14 cellular contexts compared by ENCODE assay signal in genomic region chr13:97935071-97935470, GRCh38. TPM values are rescaled to one million over a fixed set of nuclear protein-coding genes. Genes with fewer than 3 reads are reported as not detected.
DNase-seq lines count a peak whose midpoint lies in the region; ATAC-seq and TF ChIP-seq lines count a peak whose summit lies in the region.
"Had no signal": no experiment of that assay in that cellular context is flagged by ENCODE, and none has a peak within 500 bp of the region (broad histone marks: within the 10 kb centered on the region; RNA-seq: fewer than 3 reads in every experiment).

No MANE protein-coding gene starts in this region.

- H3K9me3 ChIP-seq in osteoblast (ENCODE audit: low read depth, low read length) (no peaks in the 10 kb centered on the region), lower lobe of right lung (no peaks in the 10 kb centered on the region), prostate gland (no peaks in the 10 kb centered on the region)
- H3K9me3 ChIP-seq: BE2C had no signal

- 23% methylated on average over 2 of the region's 2 CpGs for WGBS in prostate gland

- H3K4me1 ChIP-seq in osteoblast (ENCODE audit: insufficient read depth, low read length): peaks cover 14% of the 10 kb centered on the region
- H3K4me1 ChIP-seq in lower lobe of right lung: no peaks in the 10 kb centered on the region
- H3K4me1 ChIP-seq in prostate gland (replicated peaks): no peaks in the 10 kb centered on the region
- H3K4me1 ChIP-seq: BE2C had no signal

- H3K4me2 ChIP-seq in osteoblast (ENCODE audit: insufficient read depth, low read length): no peak overlapping the region

- H3K27me3 ChIP-seq in osteoblast (ENCODE audit: insufficient read depth, low read length) (no peaks in the 10 kb centered on the region), lower lobe of right lung (ENCODE audit: low read depth) (no peaks in the 10 kb centered on the region), prostate gland (replicated peaks; ENCODE audit: insufficient read depth) (no peaks in the 10 kb centered on the region)
- H3K27me3 ChIP-seq: BE2C had no signal

- H3K27ac ChIP-seq in osteoblast (ENCODE audit: low read depth, low read length) (peak overlapping the region; percentile 5), lower lobe of right lung (no peak overlapping the region), prostate gland (no peak overlapping the region)
- H3K27ac ChIP-seq: C4-2B had no signal

- no peak overlapping the region for H3K4me3 ChIP-seq in fibroblast of the aortic adventitia (ENCODE audit: low read depth, low read length)
- no peak overlapping the region for H3K4me3 ChIP-seq in osteoblast (ENCODE audit: insufficient read depth, low read length)
- H3K4me3 ChIP-seq in lower lobe of right lung: no peak overlapping the region
- H3K4me3 ChIP-seq in prostate gland: no peak overlapping the region

- no peaks in the 10 kb centered on the region for H3K36me3 ChIP-seq in osteoblast (ENCODE audit: insufficient read depth, low read length)
- no peaks in the 10 kb centered on the region for H3K36me3 ChIP-seq in lower lobe of right lung
- no peaks in the 10 kb centered on the region for H3K36me3 ChIP-seq in prostate gland
- H3K36me3 ChIP-seq: BE2C had no signal

- H2AFZ ChIP-seq in osteoblast (ENCODE audit: low read length): no peak overlapping the region

- DNase-seq in amniotic epithelial cell (ENCODE audit: low read depth) (peak; percentile 70), fibroblast of the aortic adventitia (ENCODE audit: low read depth) (peak; percentile 79), osteoblast (ENCODE audit: insufficient read length, low spot score, missing footprints) (no peak), lower lobe of right lung (no peak), prostate gland (ENCODE audit: low spot score) (no peak)
- DNase-seq: BE2C; CD4-positive, alpha-beta memory T cell; DMS79; HCEC 1CT; HFFc6; IMR-90 had no signal

- ATAC-seq in HG02840 (IDR thresholded peaks at IDR 0.05; ENCODE audit: low FRiP score, unreplicated experiment) (no peak), GM19397 (IDR thresholded peaks at IDR 0.05; ENCODE audit: unreplicated experiment) (no peak), lower lobe of right lung (no peak)

- no peak for TF ChIP-seq POLR2A in prostate gland (IDR thresholded peaks at IDR 0.05)

- no peaks in the 10 kb centered on the region for H3K79me2 ChIP-seq in osteoblast (ENCODE audit: insufficient read depth, low read length)

- TF ChIP-seq CTCF in fibroblast of the aortic adventitia (IDR thresholded peaks at IDR 0.05; ENCODE audit: insufficient read depth, low read length): no peak
- TF ChIP-seq CTCF in osteoblast (IDR thresholded peaks at IDR 0.05; ENCODE audit: extremely low read depth, low read depth, low read length): no peak
- TF ChIP-seq CTCF in lower lobe of right lung (IDR thresholded peaks at IDR 0.05): no peak
- TF ChIP-seq CTCF in prostate gland (IDR thresholded peaks at IDR 0.05): no peak

- intact Hi-C loops in lower lobe of right lung (cut with DNase I) (no loop called here), prostate gland (cut with DNase I) (no loop called here)

- H4K20me1 ChIP-seq in osteoblast (ENCODE audit: insufficient read depth, low read length): no peaks in the 10 kb centered on the region

RNA-seq across cellular contexts. Expression of gene IPO5, which starts 18.4 kb away (rescaled TPM):
- total RNA-seq in fibroblast of the aortic adventitia (ENCODE audit: low replicate concordance): 212 and 286 TPM in 2 replicates
- total RNA-seq in osteoblast: 316 and 317 TPM in 2 replicates
- total RNA-seq in lower lobe of right lung: 83.6 TPM
- total RNA-seq in prostate gland: 100 to 1,000 TPM in 1 of 2 donors, 10 to 100 TPM in 1; 59.4 to 117 TPM

Comparison
In these comparisons a context has a peak if more than half of its experiments do, and no peak if none do; other contexts are left out.
1. DNase-seq: peak in amniotic epithelial cell (single experiment) and fibroblast of the aortic adventitia (single experiment); none in osteoblast (single experiment), lower lobe of right lung (single experiment) and prostate gland (single experiment).